Comparison of ENCODE assay signal across 16 cellular contexts in genomic region chr15:24933716-24934115, GRCh38. TPM values are rescaled to one million over a fixed set of nuclear protein-coding genes. Genes with fewer than 3 reads are reported as not detected.
A peak's percentile ranks its signal among the peaks of the same experiment; 100 is the strongest.
DNase-seq lines count a peak whose midpoint lies in the region; ATAC-seq and TF ChIP-seq lines count a peak whose summit lies in the region.
"Had no signal": no experiment of that assay in that cellular context is flagged by ENCODE, and none has a peak within 500 bp of the region (broad histone marks: within the 10 kb centered on the region; RNA-seq: fewer than 3 reads in every experiment).

No MANE protein-coding gene starts in this region.

- peaks cover 0 to 26% (median 0%) of the 10 kb centered on the region in 11 donors for H3K9me3 ChIP-seq in heart right ventricle
- no peaks in the 10 kb centered on the region for H3K9me3 ChIP-seq in right cardiac atrium (ENCODE audit: control insufficient read depth, low read length)
- no peaks in the 10 kb centered on the region for H3K9me3 ChIP-seq in gastrocnemius medialis
- H3K9me3 ChIP-seq in upper lobe of right lung, result no peaks in the 10 kb centered on the region
- H3K9me3 ChIP-seq: BLaER1, HAP-1 had no signal

- in situ Hi-C loops in gastrocnemius medialis (cut with MboI; ENCODE audit: low sequenced_read_pairs in 4 of 4), result no loop called here

- peaks cover 0 to 5% (median 0%) of the 10 kb centered on the region in 9 donors for H3K4me1 ChIP-seq in heart right ventricle
- H3K4me1 ChIP-seq in right cardiac atrium (ENCODE audit: control insufficient read depth, insufficient read depth, low read length), result no peaks in the 10 kb centered on the region
- no peaks in the 10 kb centered on the region for H3K4me1 ChIP-seq in gastrocnemius medialis
- H3K4me1 ChIP-seq in upper lobe of right lung, result no peaks in the 10 kb centered on the region
- H3K4me1 ChIP-seq: BLaER1, Caco-2, HAP-1 had no signal

- H3K9me3 Mint-ChIP-seq in WTC11, result peaks cover 31% of the 10 kb centered on the region
- H3K9me3 Mint-ChIP-seq in activated CD4-positive, alpha-beta T cell treated with anti-CD3 and anti-CD28 coated beads, Interleukin-2, amount 10 ng/mL, durations not matched to agents 7 days and 5 days, result peaks cover 33% of the 10 kb centered on the region
- peaks cover 29% of the 10 kb centered on the region for H3K9me3 Mint-ChIP-seq in mesothelial cell of epicardium

- H3K4me3 ChIP-seq in heart right ventricle (no peak overlapping the region), right cardiac atrium (ENCODE audit: low read length) (no peak overlapping the region), gastrocnemius medialis (no peak overlapping the region), upper lobe of right lung (no peak overlapping the region)
- H3K4me3 ChIP-seq: BLaER1, HAP-1 had no signal

- 69 to 79% methylated on average over 7 of the region's 7 CpGs for WGBS in heart right ventricle, 2 donors
- WGBS in right cardiac atrium, result 82% methylated on average over 7 of the region's 7 CpGs

- H3K4me1 Mint-ChIP-seq in WTC11 (peaks cover 6% of the 10 kb centered on the region; the same call in 1 of the 2 replicates), mesothelial cell of epicardium (no peaks in the 10 kb centered on the region)
- H3K4me1 Mint-ChIP-seq in activated CD4-positive, alpha-beta T cell treated with anti-CD3 and anti-CD28 coated beads, Interleukin-2, amount 10 ng/mL, durations not matched to agents 7 days and 5 days, result no peaks in the 10 kb centered on the region
- H3K4me1 Mint-ChIP-seq: CD8-positive, alpha-beta memory T cell had no signal

- POLR2A ChIA-PET in WTC11 (lab: Charles Lee), result no interaction called here
- POLR2A ChIA-PET in activated CD4-positive, alpha-beta T cell treated with anti-CD3 and anti-CD28 coated beads, Interleukin-2, amount 10 ng/mL, durations not matched to agents 7 days and 5 days (lab: Charles Lee), result no interaction called here

- ATAC-seq in WTC11, result no peak
- peak; percentile 42 to 90 (median 84) for ATAC-seq in heart right ventricle
- ATAC-seq in right cardiac atrium, result no peak
- ATAC-seq in gastrocnemius medialis, result peak; percentile 46 to 77
- ATAC-seq in upper lobe of right lung, result no peak

- H3K27ac ChIP-seq in heart right ventricle, result peak overlapping the region in 6 of 10 donors; percentile 13 to 75 (median 72)
- H3K27ac ChIP-seq in right cardiac atrium (ENCODE audit: low read length), result peak overlapping the region; percentile 57
- H3K27ac ChIP-seq in gastrocnemius medialis, result no peak overlapping the region
- H3K27ac ChIP-seq in upper lobe of right lung, result no peak overlapping the region
- H3K27ac ChIP-seq: BLaER1, HL-60 had no signal

- no peak for TF ChIP-seq POLR2A in gastrocnemius medialis (IDR thresholded peaks at IDR 0.05)

- H3K27me3 Mint-ChIP-seq in WTC11 (ENCODE audit: low read depth) (no peaks in the 10 kb centered on the region), mesothelial cell of epicardium (ENCODE audit: low read depth) (no peaks in the 10 kb centered on the region)
- no peaks in the 10 kb centered on the region for H3K27me3 Mint-ChIP-seq in activated CD4-positive, alpha-beta T cell treated with anti-CD3 and anti-CD28 coated beads, Interleukin-2, amount 10 ng/mL, durations not matched to agents 7 days and 5 days

- CTCF ChIA-PET in WTC11 (lab: Charles Lee), result no interaction called here
- CTCF ChIA-PET in activated CD4-positive, alpha-beta T cell treated with anti-CD3 and anti-CD28 coated beads, Interleukin-2, amount 10 ng/mL, durations not matched to agents 7 days and 5 days (lab: Charles Lee), result no interaction called here

- H3K27ac Mint-ChIP-seq in WTC11, result peak overlapping the region; percentile 34
- no peak overlapping the region for H3K27ac Mint-ChIP-seq in activated CD4-positive, alpha-beta T cell treated with anti-CD3 and anti-CD28 coated beads, Interleukin-2, amount 10 ng/mL, durations not matched to agents 7 days and 5 days
- no peak overlapping the region for H3K27ac Mint-ChIP-seq in mesothelial cell of epicardium
- H3K27ac Mint-ChIP-seq: CD8-positive, alpha-beta memory T cell had no signal

- no peaks in the 10 kb centered on the region for H3K36me3 ChIP-seq in heart right ventricle
- no peaks in the 10 kb centered on the region for H3K36me3 ChIP-seq in gastrocnemius medialis
- no peaks in the 10 kb centered on the region for H3K36me3 ChIP-seq in upper lobe of right lung
- H3K36me3 ChIP-seq: BLaER1, HAP-1 had no signal

- TF ChIP-seq CTCF in WTC11 (IDR thresholded peaks at IDR 0.05), result no peak
- TF ChIP-seq CTCF in heart right ventricle (IDR thresholded peaks at IDR 0.05), result no peak
- no peak for TF ChIP-seq CTCF in gastrocnemius medialis (IDR thresholded peaks at IDR 0.05 in 4 of 5, conservative IDR thresholded peaks at IDR 0.05 in 1 of 5)
- TF ChIP-seq CTCF in upper lobe of right lung (IDR thresholded peaks at IDR 0.05), result no peak
- no peak for TF ChIP-seq CTCF in mesothelial cell of epicardium (IDR thresholded peaks at IDR 0.05; ENCODE audit: unreplicated experiment)

- H3K27me3 ChIP-seq in heart right ventricle (no peaks in the 10 kb centered on the region), right cardiac atrium (ENCODE audit: control insufficient read depth, insufficient read depth) (no peaks in the 10 kb centered on the region), gastrocnemius medialis (no peaks in the 10 kb centered on the region), upper lobe of right lung (no peaks in the 10 kb centered on the region)
- H3K27me3 ChIP-seq: BLaER1 had no signal

- intact Hi-C loops in heart right ventricle (cut with DNase I) (loop anchor here in 1 of 10 donors (10.0 kb wide), 1 partner anchor 59 kb away; no protein-coding TSS in a partner anchor), right cardiac atrium (cut with DNase I) (no loop called here), gastrocnemius medialis (cut with DNase I; ENCODE audit: low total_unique reads) (no loop called here), upper lobe of right lung (cut with DNase I) (no loop called here)

- H3K36me3 Mint-ChIP-seq in WTC11 (peaks cover 43% of the 10 kb centered on the region), mesothelial cell of epicardium (peaks cover 23% of the 10 kb centered on the region)
- H3K36me3 Mint-ChIP-seq in activated CD4-positive, alpha-beta T cell treated with anti-CD3 and anti-CD28 coated beads, Interleukin-2, amount 10 ng/mL, durations not matched to agents 7 days and 5 days (ENCODE audit: low read depth), result no peaks in the 10 kb centered on the region

- H3K4me3 Mint-ChIP-seq in WTC11 (no peak overlapping the region), mesothelial cell of epicardium (no peak overlapping the region)
- H3K4me3 Mint-ChIP-seq in activated CD4-positive, alpha-beta T cell treated with anti-CD3 and anti-CD28 coated beads, Interleukin-2, amount 10 ng/mL, durations not matched to agents 7 days and 5 days, result no peak overlapping the region
- H3K4me3 Mint-ChIP-seq: CD8-positive, alpha-beta memory T cell had no signal

- DNase-seq in WTC11 (ENCODE audit: low spot score) (no peak), heart right ventricle (peak in 1 of 2 donors; percentile 13), right cardiac atrium (no peak), gastrocnemius medialis (no peak), upper lobe of right lung (no peak), mesothelial cell of epicardium (ENCODE audit: low spot score in 2 of 2, unreplicated experiment in 2 of 2) (no peak)
- DNase-seq in activated CD4-positive, alpha-beta T cell treated with anti-CD3 and anti-CD28 coated beads, Interleukin-2, amount 10 ng/mL, durations not matched to agents 7 days and 5 days, result no peak
- DNase-seq: 8988T; AML-193; Caco-2; CD8-positive, alpha-beta memory T cell; DND-41; GDM1 had no signal

TF ChIP-seq in WTC11, 78 proteins besides CTCF, POLR2A, EP300 and RAD21 (continues in another document):
- TF ChIP-seq, protein P1, sequence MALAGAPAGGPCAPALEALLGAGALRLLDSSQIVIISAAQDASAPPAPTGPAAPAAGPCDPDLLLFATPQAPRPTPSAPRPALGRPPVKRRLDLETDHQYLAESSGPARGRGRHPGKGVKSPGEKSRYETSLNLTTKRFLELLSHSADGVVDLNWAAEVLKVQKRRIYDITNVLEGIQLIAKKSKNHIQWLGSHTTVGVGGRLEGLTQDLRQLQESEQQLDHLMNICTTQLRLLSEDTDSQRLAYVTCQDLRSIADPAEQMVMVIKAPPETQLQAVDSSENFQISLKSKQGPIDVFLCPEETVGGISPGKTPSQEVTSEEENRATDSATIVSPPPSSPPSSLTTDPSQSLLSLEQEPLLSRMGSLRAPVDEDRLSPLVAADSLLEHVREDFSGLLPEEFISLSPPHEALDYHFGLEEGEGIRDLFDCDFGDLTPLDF (CRISPR knock-in tag; IDR thresholded peaks at IDR 0.05), result no peak
- TF ChIP-seq ATF3 (CRISPR knock-in tag; conservative IDR thresholded peaks at IDR 0.05) (no peak), SOX15 (CRISPR knock-in tag; IDR thresholded peaks at IDR 0.05) (no peak), MLX (CRISPR knock-in tag; IDR thresholded peaks at IDR 0.05) (no peak)

RNA-seq across cellular contexts. Expression of gene SNRPN, which starts 21.1 kb away (rescaled TPM):
- 800 to 879 TPM (median 874 TPM) in 3 replicates for total RNA-seq in WTC11 (2021)
- total RNA-seq in heart right ventricle, result 100 to 1,000 TPM; 306 to 575 (median 414) TPM
- 100 to 1,000 TPM; 201 to 285 TPM for polyA plus RNA-seq in heart right ventricle
- 100 to 1,000 TPM; 337 to 345 (median 341) TPM for total RNA-seq in right cardiac atrium
- polyA plus RNA-seq in right cardiac atrium, result 403 TPM
- 100 to 1,000 TPM; 101 to 323 (median 181) TPM for total RNA-seq in gastrocnemius medialis
- total RNA-seq in activated CD4-positive, alpha-beta T cell treated with anti-CD3 and anti-CD28 coated beads, Interleukin-2, amount 10 ng/mL, durations not matched to agents 7 days and 5 days, result 10 to 100 TPM; 50.7 to 54.6 TPM
- 91.1 TPM for total RNA-seq in upper lobe of right lung
- total RNA-seq in mesothelial cell of epicardium, result 156 to 164 TPM (median 160 TPM) in 3 replicates

RNA-seq across cellular contexts. Expression of gene SNURF, which starts 21.1 kb away (rescaled TPM):
- 50.8 to 77.2 TPM (median 66.8 TPM) in 3 replicates for total RNA-seq in WTC11 (2021)
- 10 to 100 TPM; 25.9 to 76.6 (median 50.7) TPM for total RNA-seq in heart right ventricle
- 10 to 100 TPM; 11.7 to 18.9 TPM for polyA plus RNA-seq in heart right ventricle
- 10 to 100 TPM; 36.3 to 80.1 (median 60.2) TPM for total RNA-seq in right cardiac atrium
- polyA plus RNA-seq in right cardiac atrium, result 32.0 TPM
- 10 to 100 TPM in 1 of 4 donors, 1 to 10 TPM in 3; 3.8 to 16.5 (median 6.0) TPM for total RNA-seq in gastrocnemius medialis
- total RNA-seq in activated CD4-positive, alpha-beta T cell treated with anti-CD3 and anti-CD28 coated beads, Interleukin-2, amount 10 ng/mL, durations not matched to agents 7 days and 5 days, result 10 to 100 TPM in 1 of 2 experiments, 1 to 10 TPM in 1; 7.3 to 16.3 TPM
- 11.5 TPM for total RNA-seq in upper lobe of right lung
- 22.6 to 33.1 TPM (median 27.0 TPM) in 3 replicates for total RNA-seq in mesothelial cell of epicardium

Comparison
In these comparisons a context has a peak if more than half of its experiments do, and no peak if none do; other contexts are left out.
1. ATAC-seq: peak in heart right ventricle (8 of 8) and gastrocnemius medialis (2 of 2); none in WTC11 (single experiment), right cardiac atrium (0 of 2) and upper lobe of right lung (single experiment).
2. H3K27ac ChIP-seq: peak in heart right ventricle (6 of 10) and right cardiac atrium (single experiment); none in gastrocnemius medialis (0 of 4) and upper lobe of right lung (single experiment).